ENCODE assay signal across 20 cellular contexts in the genomic region with DNA sequence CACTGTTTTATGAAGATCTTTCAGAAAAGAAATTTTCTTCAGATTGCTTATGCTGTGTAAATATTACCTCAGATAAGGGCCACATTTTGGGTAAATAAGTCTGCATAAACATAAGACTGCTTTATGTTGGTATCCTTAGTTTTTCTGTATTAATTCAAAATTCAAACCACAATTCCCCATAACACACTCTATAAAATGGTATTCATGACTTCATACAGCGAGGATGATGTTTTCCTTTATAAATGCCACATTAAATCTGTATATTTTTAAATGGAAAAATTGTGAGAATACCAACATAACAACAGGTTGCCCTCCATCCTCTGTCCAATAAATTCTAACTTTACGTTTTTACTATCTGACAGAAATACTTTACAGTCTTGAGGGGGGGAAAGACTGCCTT.
A peak's percentile ranks its signal among the peaks of the same experiment; 100 is the strongest.
DNase-seq lines count a peak whose midpoint lies in the region; ATAC-seq and TF ChIP-seq lines count a peak whose summit lies in the region.
"Had no signal": no experiment of that assay in that cellular context is flagged by ENCODE, and none has a peak within 500 bp of the region (broad histone marks: within the 10 kb centered on the region; RNA-seq: fewer than 3 reads in every experiment).

No MANE protein-coding gene starts in this region.

- H3K4me1 ChIP-seq in uterus = no peaks in the 10 kb centered on the region
- H3K4me1 ChIP-seq: BLaER1 had no signal

- TF ChIP-seq CTCF in nephron (IDR thresholded peaks at IDR 0.05; ENCODE audit: unreplicated experiment in 3 of 3) = no peak
- TF ChIP-seq CTCF in uterus (IDR thresholded peaks at IDR 0.05) = no peak

- H3K9me3 Mint-ChIP-seq in nephron = no peaks in the 10 kb centered on the region
- H3K9me3 Mint-ChIP-seq: CD8-positive, alpha-beta T cell; H9 had no signal

- no peaks in the 10 kb centered on the region for H3K27me3 Mint-ChIP-seq in nephron (ENCODE audit: low read depth)
- H3K27me3 Mint-ChIP-seq: B cell; CD4-positive, CD25-positive, alpha-beta regulatory T cell had no signal

- no peaks in the 10 kb centered on the region for H3K27me3 ChIP-seq in uterus
- H3K27me3 ChIP-seq: BLaER1 had no signal

- intact Hi-C loops in uterus (cut with DNase I; ENCODE audit: low total_unique reads) = loop anchor here (10.0 kb wide), 1 partner anchor 539 kb away; no protein-coding TSS in a partner anchor

- TF ChIP-seq POLR2A in uterus (IDR thresholded peaks at IDR 0.05) = no peak

- H3K4me3 ChIP-seq in SK-N-MC (peak overlapping the region; percentile 42), uterus (no peak overlapping the region)
- H3K4me3 ChIP-seq: BLaER1, GM23248 had no signal

- H3K4me1 Mint-ChIP-seq in nephron = peaks cover 16% of the 10 kb centered on the region
- H3K4me1 Mint-ChIP-seq: B cell; CD4-positive, CD25-positive, alpha-beta regulatory T cell had no signal

- H3K27ac Mint-ChIP-seq in nephron = peak overlapping the region; percentile 84 to 97 (median 91)
- H3K27ac Mint-ChIP-seq: B cell; CD4-positive, CD25-positive, alpha-beta regulatory T cell; CD8-positive, alpha-beta T cell; H9 had no signal

- ATAC-seq in GM21390 (IDR thresholded peaks at IDR 0.05; ENCODE audit: unreplicated experiment) (no peak), GM18520 (IDR thresholded peaks at IDR 0.05; ENCODE audit: unreplicated experiment) (no peak)
- ATAC-seq: CD8-positive, alpha-beta T cell; HCT116 had no signal

- H3K36me3 Mint-ChIP-seq in nephron (ENCODE audit: low read depth) = no peaks in the 10 kb centered on the region
- H3K36me3 Mint-ChIP-seq: CD4-positive, CD25-positive, alpha-beta regulatory T cell; CD8-positive, alpha-beta T cell had no signal

- H3K4me3 Mint-ChIP-seq in nephron = no peak overlapping the region
- H3K4me3 Mint-ChIP-seq: B cell; CD4-positive, CD25-positive, alpha-beta regulatory T cell; CD8-positive, alpha-beta T cell; H9 had no signal

- H3K36me3 ChIP-seq in SK-N-MC (ENCODE audit: insufficient read depth, low read length) = no peaks in the 10 kb centered on the region
- no peaks in the 10 kb centered on the region for H3K36me3 ChIP-seq in uterus
- H3K36me3 ChIP-seq: BLaER1 had no signal

- H3K9me3 ChIP-seq in SK-N-MC (ENCODE audit: low read depth, low read length) = no peaks in the 10 kb centered on the region
- no peaks in the 10 kb centered on the region for H3K9me3 ChIP-seq in uterus
- H3K9me3 ChIP-seq: BLaER1 had no signal

- peak; percentile 17 for DNase-seq in H4 (ENCODE audit: low spot score)
- DNase-seq in SK-N-MC (ENCODE audit: low read depth, low spot score) = peak; percentile 67
- DNase-seq in uterus = no peak
- DNase-seq in T1000 (lab: John Stamatoyannopoulos, UW) = no peak
- DNase-seq: CD4-positive, CD25-positive, alpha-beta regulatory T cell; CD8-positive, alpha-beta T cell; DMS 273 treated with DMSO at 0.1 percent for 48 hours; DMS53; DMS79 treated with DMSO at 0.1 percent for 48 hours; GF-D8; GM23248; H9 had no signal

- peak overlapping the region; percentile 84 for H3K27ac ChIP-seq in SK-N-MC
- H3K27ac ChIP-seq in uterus = peak overlapping the region; percentile 47 to 62
- H3K27ac ChIP-seq: 22Rv1, BLaER1, C4-2B, GM23248 had no signal

- no peak overlapping the region for H3K9ac ChIP-seq in SK-N-MC (ENCODE audit: insufficient read length)
- H3K9ac ChIP-seq: BLaER1, GM23248 had no signal

Comparison
In these comparisons a context has a peak if more than half of its experiments do, and no peak if none do; other contexts are left out.
1. DNase-seq: peak in H4 (single experiment) and SK-N-MC (single experiment); none in uterus (0 of 2) and T1000 (single experiment).